In genomic region chr17:1232786-1233185, GRCh38 we compare ENCODE assay signal across 1 cellular context.
TF ChIP-seq lines count a peak whose summit lies in the region.

No MANE protein-coding gene starts in this region.

TF ChIP-seq in SK-N-SH, 30 proteins besides CTCF, POLR2A, EP300 and RAD21:
- TF ChIP-seq POLR2AphosphoS5 (IDR thresholded peaks at IDR 0.05; ENCODE audit: low read depth, low read length) (no peak), ZBTB33 (IDR thresholded peaks at IDR 0.05; ENCODE audit: borderline replicate concordance, low read depth) (no peak), MAX (IDR thresholded peaks at IDR 0.05; ENCODE audit: low read depth) (no peak), NFIC (IDR thresholded peaks at IDR 0.05; ENCODE audit: borderline replicate concordance) (no peak), TAF1 (IDR thresholded peaks at IDR 0.05; ENCODE audit: borderline replicate concordance, low read depth, low read length) (no peak), MEF2A (IDR thresholded peaks at IDR 0.05; ENCODE audit: borderline replicate concordance, low read depth) (no peak), PBX3 (IDR thresholded peaks at IDR 0.05) (no peak), YY1 (IDR thresholded peaks at IDR 0.05; ENCODE audit: low read depth) (no peak)
